9 cellular contexts compared by ENCODE assay signal in the genomic region with DNA sequence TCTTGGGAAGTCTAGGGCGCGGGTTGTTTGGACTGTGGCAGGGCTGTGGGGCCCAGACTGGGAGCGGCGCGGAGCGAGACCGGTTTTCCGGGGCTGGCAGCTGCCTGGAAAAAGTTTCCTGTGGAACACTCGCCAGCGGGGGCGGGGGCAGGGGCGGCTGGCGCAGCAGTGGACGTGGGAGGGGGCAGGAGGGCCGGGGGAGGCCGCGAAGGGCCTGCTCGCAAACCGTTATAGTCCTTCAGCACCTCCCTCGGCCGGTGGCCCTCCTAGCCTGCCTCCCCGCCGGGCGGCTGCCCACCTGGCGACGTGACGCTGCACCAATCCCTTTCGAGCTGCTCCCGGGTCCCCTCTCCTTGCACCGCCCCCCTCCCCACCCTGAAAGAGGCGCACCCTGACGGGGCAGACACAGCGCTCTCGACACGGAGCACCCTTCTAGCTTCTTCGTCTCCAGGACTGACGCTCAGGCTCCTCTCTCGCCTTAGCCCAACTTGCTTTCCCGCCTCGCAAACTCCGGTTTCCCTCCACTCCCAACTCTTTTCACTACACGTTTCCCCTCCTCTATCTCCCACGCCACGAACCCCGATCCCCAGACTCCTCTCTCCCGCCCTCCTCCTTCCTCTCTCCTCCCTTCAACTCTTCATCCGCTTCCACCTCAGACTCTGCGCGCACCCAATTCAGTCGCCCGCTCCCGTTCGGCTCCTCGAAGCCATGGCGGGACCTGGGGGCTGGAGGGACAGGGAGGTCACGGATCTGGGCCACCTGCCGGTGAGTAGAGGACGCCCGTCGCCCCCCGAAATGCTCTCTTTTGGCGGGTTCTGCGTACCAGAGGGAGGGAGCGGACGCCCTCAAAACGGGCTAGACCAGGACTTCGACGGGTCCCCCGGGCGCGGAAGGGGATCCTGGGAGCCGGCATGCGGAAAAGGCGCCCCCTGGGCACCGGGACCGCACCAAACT. TPM values are rescaled to one million over a fixed set of nuclear protein-coding genes. Genes with fewer than 3 reads are reported as not detected.
A peak's percentile ranks its signal among the peaks of the same experiment; 100 is the strongest.
DNase-seq lines count a peak whose midpoint lies in the region; ATAC-seq and TF ChIP-seq lines count a peak whose summit lies in the region.
"Had no signal": no experiment of that assay in that cellular context is flagged by ENCODE, and none has a peak within 500 bp of the region (broad histone marks: within the 10 kb centered on the region; RNA-seq: fewer than 3 reads in every experiment).

A gene with protein sequence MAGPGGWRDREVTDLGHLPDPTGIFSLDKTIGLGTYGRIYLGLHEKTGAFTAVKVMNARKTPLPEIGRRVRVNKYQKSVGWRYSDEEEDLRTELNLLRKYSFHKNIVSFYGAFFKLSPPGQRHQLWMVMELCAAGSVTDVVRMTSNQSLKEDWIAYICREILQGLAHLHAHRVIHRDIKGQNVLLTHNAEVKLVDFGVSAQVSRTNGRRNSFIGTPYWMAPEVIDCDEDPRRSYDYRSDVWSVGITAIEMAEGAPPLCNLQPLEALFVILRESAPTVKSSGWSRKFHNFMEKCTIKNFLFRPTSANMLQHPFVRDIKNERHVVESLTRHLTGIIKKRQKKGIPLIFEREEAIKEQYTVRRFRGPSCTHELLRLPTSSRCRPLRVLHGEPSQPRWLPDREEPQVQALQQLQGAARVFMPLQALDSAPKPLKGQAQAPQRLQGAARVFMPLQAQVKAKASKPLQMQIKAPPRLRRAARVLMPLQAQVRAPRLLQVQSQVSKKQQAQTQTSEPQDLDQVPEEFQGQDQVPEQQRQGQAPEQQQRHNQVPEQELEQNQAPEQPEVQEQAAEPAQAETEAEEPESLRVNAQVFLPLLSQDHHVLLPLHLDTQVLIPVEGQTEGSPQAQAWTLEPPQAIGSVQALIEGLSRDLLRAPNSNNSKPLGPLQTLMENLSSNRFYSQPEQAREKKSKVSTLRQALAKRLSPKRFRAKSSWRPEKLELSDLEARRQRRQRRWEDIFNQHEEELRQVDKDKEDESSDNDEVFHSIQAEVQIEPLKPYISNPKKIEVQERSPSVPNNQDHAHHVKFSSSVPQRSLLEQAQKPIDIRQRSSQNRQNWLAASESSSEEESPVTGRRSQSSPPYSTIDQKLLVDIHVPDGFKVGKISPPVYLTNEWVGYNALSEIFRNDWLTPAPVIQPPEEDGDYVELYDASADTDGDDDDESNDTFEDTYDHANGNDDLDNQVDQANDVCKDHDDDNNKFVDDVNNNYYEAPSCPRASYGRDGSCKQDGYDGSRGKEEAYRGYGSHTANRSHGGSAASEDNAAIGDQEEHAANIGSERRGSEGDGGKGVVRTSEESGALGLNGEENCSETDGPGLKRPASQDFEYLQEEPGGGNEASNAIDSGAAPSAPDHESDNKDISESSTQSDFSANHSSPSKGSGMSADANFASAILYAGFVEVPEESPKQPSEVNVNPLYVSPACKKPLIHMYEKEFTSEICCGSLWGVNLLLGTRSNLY (N-terminal part only) (plus strand): TSS at position 402 of the 954 bp plus-strand sequence. CDS start 307 bp downstream, at position 709.

- no peaks in the 10 kb centered on the region for H3K36me3 ChIP-seq in left lung
- H3K36me3 ChIP-seq in stomach smooth muscle (ENCODE audit: control insufficient read depth in 2 of 2, insufficient read depth in 2 of 2, low read length in 2 of 2) = no peaks in the 10 kb centered on the region
- H3K36me3 ChIP-seq: colonic mucosa had no signal

- TF ChIP-seq CTCF in epithelial cell of esophagus (IDR thresholded peaks at IDR 0.05; ENCODE audit: insufficient read depth, low read depth, low read length, missing control alignments) = no peak
- TF ChIP-seq CTCF in left lung (IDR thresholded peaks at IDR 0.05) = no peak

- peaks cover 23 to 47% of the 10 kb centered on the region in 2 donors for H3K27me3 ChIP-seq in left lung
- H3K27me3 ChIP-seq in stomach smooth muscle (ENCODE audit: control insufficient read depth in 1 of 2, insufficient read depth in 2 of 2, low read length in 2 of 2) = peaks cover 21 to 26% of the 10 kb centered on the region in 2 donors

- intact Hi-C loops in left lung (cut with DNase I) = no loop called here

- DNase-seq in HuH-7 (ENCODE audit: low spot score) (peak; percentile 14), epithelial cell of esophagus (ENCODE audit: low read depth) (peak; percentile 0), left lung (peak; percentile 44 to 49), NCI-H187 (lab: John Stamatoyannopoulos, UW) (no peak), pons (ENCODE audit: low spot score) (no peak), SHP77 treated with DMSO at 0.1 percent for 48 hours (lab: John Stamatoyannopoulos, UW) (no peak)
- no peak for DNase-seq in activated CD4-positive, CD25-positive, alpha-beta regulatory T cell (lab: John Stamatoyannopoulos, UW)
- DNase-seq: colonic mucosa had no signal

- H3K4me1 ChIP-seq in left lung (no peaks in the 10 kb centered on the region), stomach smooth muscle (ENCODE audit: control insufficient read depth, insufficient read depth, low read length) (peaks cover 5% of the 10 kb centered on the region)
- H3K4me1 ChIP-seq: colonic mucosa had no signal

- H3K9me3 ChIP-seq in left lung (no peaks in the 10 kb centered on the region), stomach smooth muscle (ENCODE audit: control insufficient read depth in 2 of 2, low read length in 2 of 2) (no peaks in the 10 kb centered on the region)
- H3K9me3 ChIP-seq: colonic mucosa had no signal

- H3K4me3 ChIP-seq in epithelial cell of esophagus (ENCODE audit: low read length) (peak within 1 kb of the TSS; percentile 20), left lung (peak within 1 kb of the TSS; percentile 11 to 20), stomach smooth muscle (ENCODE audit: low read length in 2 of 2) (peak within 1 kb of the TSS; percentile 35 to 64)
- H3K4me3 ChIP-seq: colonic mucosa had no signal

- no peak within 1 kb of the TSS for H3K9ac ChIP-seq in stomach smooth muscle (ENCODE audit: low read length in 2 of 2)

- peak; percentile 79 for ATAC-seq in left lung

- H3K27ac ChIP-seq in left lung (no peak within 1 kb of the TSS), stomach smooth muscle (ENCODE audit: low read length) (peak within 1 kb of the TSS; percentile 31)
- H3K27ac ChIP-seq: colonic mucosa had no signal

RNA-seq across cellular contexts. Expression of the gene that starts here (rescaled TPM):
- 10 to 100 TPM in 1 of 2 donors, 1 to 10 TPM in 1; 1.1 to 16.1 TPM for total RNA-seq in left lung

Comparison
In these comparisons a context has a peak if more than half of its experiments do, and no peak if none do; other contexts are left out.
1. DNase-seq: peak in HuH-7 (single experiment), epithelial cell of esophagus (single experiment) and left lung (2 of 2); none in NCI-H187 (0 of 2), activated CD4-positive, CD25-positive, alpha-beta regulatory T cell (0 of 4), pons (single experiment) and SHP77 treated with DMSO at 0.1 percent for 48 hours (single experiment).
2. Peak in every context shown above with its lines, with median percentiles within 50 percentile points of each other: H3K4me3 ChIP-seq.